34 cellular contexts compared by ENCODE assay signal in the genomic region with DNA sequence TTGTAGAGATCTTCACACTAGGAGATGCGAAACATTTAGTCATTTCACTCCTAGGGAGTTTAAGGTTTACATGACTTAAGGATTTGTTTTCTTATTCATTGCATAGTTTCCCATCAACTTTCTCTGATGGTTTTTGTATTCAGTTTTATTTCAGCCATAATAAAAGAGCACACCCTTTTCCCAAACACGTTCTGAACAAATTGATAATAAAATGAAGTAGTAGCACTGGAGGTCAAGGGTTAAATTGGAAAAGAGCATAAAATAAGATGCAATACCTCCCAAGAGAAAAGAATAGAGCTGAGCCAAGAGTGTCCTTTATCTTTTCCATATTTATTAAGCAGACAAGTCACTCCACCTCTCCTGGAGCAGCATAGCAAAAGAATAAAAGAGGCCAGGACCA.
"Had no signal": no experiment of that assay in that cellular context is flagged by ENCODE, and none has a peak within 500 bp of the region (broad histone marks: within the 10 kb centered on the region; RNA-seq: fewer than 3 reads in every experiment).

No MANE protein-coding gene starts in this region.

- H3K9me3 ChIP-seq: adrenal gland, ascending aorta, body of pancreas, breast epithelium had no signal

- FAIRE-seq: astrocyte, bronchial epithelial cell had no signal

- H3K4me3 ChIP-seq: adrenal gland, ascending aorta, body of pancreas, breast epithelium, cardiac muscle cell had no signal

- ATAC-seq: activated naive CD4-positive, alpha-beta T cell treated with anti-CD3 and anti-CD28 coated beads, Interleukin-2, amount 50 U/mL, for 72 hours; activated naive CD8-positive, alpha-beta T cell treated with anti-CD3 and anti-CD28 coated beads, Interleukin-2, amount 50 U/mL, for 24 hours; activated T-cell treated with anti-CD3 and anti-CD28 coated beads, Interleukin-2, amount 50 U/mL, for 4 hours; activated T-cell treated with anti-CD3 and anti-CD28 coated beads, Interleukin-2, amount 50 U/mL, for 72 hours; activated T-helper 17 cell treated with anti-CD3 and anti-CD28 coated beads, Interleukin-2, amount 50 U/mL, for 72 hours; body of pancreas had no signal

- H3K4me1 ChIP-seq: adrenal gland, ascending aorta, body of pancreas, breast epithelium had no signal

- DNase-seq: activated effector memory CD4-positive, alpha-beta T cell treated with anti-CD3 and anti-CD28 coated beads, Interleukin-2, amount 50 U/mL, for 16 hours; activated effector memory CD4-positive, alpha-beta T cell treated with Interleukin-2 at 50 U/mL for 16 hours; activated gamma-delta T cell; activated gamma-delta T cell treated with Interleukin-2 at 50 U/mL for 16 hours; activated naive CD4-positive, alpha-beta T cell; activated naive CD4-positive, alpha-beta T cell treated with anti-CD3 and anti-CD28 coated beads for 36 hours; activated naive CD4-positive, alpha-beta T cell treated with anti-CD3 and anti-CD28 coated beads, Interleukin-2, amount 10 ng/mL, durations not matched to agents 7 days and 5 days; activated naive CD4-positive, alpha-beta T cell treated with anti-CD3 and anti-CD28 coated beads, Interleukin-2, amount 50 U/mL, for 16 hours; activated naive CD4-positive, alpha-beta T cell treated with Interleukin-2 at 50 U/mL for 16 hours; activated naive CD8-positive, alpha-beta T cell treated with anti-CD3 and anti-CD28 coated beads for 36 hours; activated naive CD8-positive, alpha-beta T cell treated with anti-CD3 and anti-CD28 coated beads, Interleukin-2, amount 10 ng/mL, durations not matched to agents 7 days and 5 days; activated naive CD8-positive, alpha-beta T cell treated with anti-CD3 and anti-CD28 coated beads, Interleukin-2, amount 50 U/mL, for 24 hours; activated T-cell treated with anti-CD3 and anti-CD28 coated beads for 4 hours; activated T-cell treated with anti-CD3 and anti-CD28 coated beads, Interleukin-2, amount 50 U/mL, for 1 hour; activated T-cell treated with anti-CD3 and anti-CD28 coated beads, Interleukin-2, amount 50 U/mL, for 24 hours; activated T-cell treated with anti-CD3 and anti-CD28 coated beads, Interleukin-2, amount 50 U/mL, for 4 hours; activated T-cell treated with anti-CD3 and anti-CD28 coated beads, Interleukin-2, amount 50 U/mL, for 48 hours; activated T-cell treated with anti-CD3 and anti-CD28 coated beads, Interleukin-2, amount 50 U/mL, for 72 hours; adrenal gland; amygdala; anterior cingulate cortex; aorta; body of pancreas; brain microvascular endothelial cell; caudate nucleus; central memory CD4-positive, alpha-beta T cell; cerebellar nuclear complex had no signal

- H3K36me3 ChIP-seq: adrenal gland, ascending aorta, brain microvascular endothelial cell, breast epithelium, cardiac muscle cell had no signal
